In genomic region chr7:26329520-26330269, GRCh38 we compare ENCODE assay signal across 11 cellular contexts. TPM values are rescaled to one million over a fixed set of nuclear protein-coding genes. Genes with fewer than 3 reads are reported as not detected.
DNase-seq lines count a peak whose midpoint lies in the region; ATAC-seq and TF ChIP-seq lines count a peak whose summit lies in the region.
"Had no signal": no experiment of that assay in that cellular context is flagged by ENCODE, and none has a peak within 500 bp of the region (broad histone marks: within the 10 kb centered on the region; RNA-seq: fewer than 3 reads in every experiment).

No MANE protein-coding gene starts in this region.

- ATAC-seq in GM18511 (IDR thresholded peaks at IDR 0.05; ENCODE audit: unreplicated experiment) (peak; percentile 75), HG03354 (IDR thresholded peaks at IDR 0.05; ENCODE audit: poor library complexity, severe bottlenecking, unreplicated experiment) (peak; percentile 46), GM21515 (IDR thresholded peaks at IDR 0.05; ENCODE audit: unreplicated experiment) (no peak), HG02970 (IDR thresholded peaks at IDR 0.05; ENCODE audit: low FRiP score, unreplicated experiment) (no peak)

- no peaks in the 10 kb centered on the region for H3K9me3 ChIP-seq in MM.1S (replicated peaks; ENCODE audit: insufficient read depth, low read length)

- H2AFZ ChIP-seq in MM.1S (ENCODE audit: low read length): no peak overlapping the region

- H3K4me1 ChIP-seq in MM.1S (ENCODE audit: low read length): no peaks in the 10 kb centered on the region

- H3K9me3 Mint-ChIP-seq in endothelial cell (ENCODE audit: unreplicated experiment): no peaks in the 10 kb centered on the region

- peaks cover 12% of the 10 kb centered on the region for H3K4me1 Mint-ChIP-seq in endothelial cell (ENCODE audit: unreplicated experiment)

- no peak overlapping the region for H3K4me2 ChIP-seq in MM.1S (ENCODE audit: low read depth, low read length)

- no peak overlapping the region for H3K27ac Mint-ChIP-seq in endothelial cell (ENCODE audit: unreplicated experiment)

- H3K27ac ChIP-seq in angular gyrus (ENCODE audit: low read depth, low read length): peak overlapping the region; percentile 38
- no peak overlapping the region for H3K27ac ChIP-seq in MM.1S (ENCODE audit: low read length)

- no peaks in the 10 kb centered on the region for H3K79me2 ChIP-seq in MM.1S (ENCODE audit: low read length)

- peaks cover 8% of the 10 kb centered on the region for H3K27me3 Mint-ChIP-seq in endothelial cell (ENCODE audit: unreplicated experiment)

- no peak overlapping the region for H3K4me3 Mint-ChIP-seq in endothelial cell (ENCODE audit: unreplicated experiment)

- peaks cover 10% of the 10 kb centered on the region for H3K27me3 ChIP-seq in MM.1S (replicated peaks; ENCODE audit: insufficient read depth, low read length)

- no peak overlapping the region for H3K9ac ChIP-seq in MM.1S (ENCODE audit: low read length)

- no peaks in the 10 kb centered on the region for H3K36me3 ChIP-seq in MM.1S (replicated peaks; ENCODE audit: insufficient read depth, low read length)

- H4K20me1 ChIP-seq in MM.1S (ENCODE audit: insufficient read depth, low read length): no peaks in the 10 kb centered on the region

- DNase-seq in posterior vena cava (ENCODE audit: low spot score) (peak; percentile 81), MM.1S (no peak), endothelial cell (ENCODE audit: low spot score) (no peak)
- DNase-seq: DND-41, foreskin melanocyte, NCI-H1105 treated with DMSO at 0.1 percent for 48 hours had no signal

- TF ChIP-seq CTCF in MM.1S (IDR thresholded peaks at IDR 0.05; ENCODE audit: low read length) (no peak), endothelial cell (IDR thresholded peaks at IDR 0.05; ENCODE audit: unreplicated experiment) (no peak)

- no peaks in the 10 kb centered on the region for H3K9me2 ChIP-seq in MM.1S (replicated peaks; ENCODE audit: insufficient read depth, low read length)

- no peak overlapping the region for H3K4me3 ChIP-seq in MM.1S (ENCODE audit: low read length)

- H3F3A ChIP-seq in MM.1S (ENCODE audit: insufficient read depth, low read length): no peaks in the 10 kb centered on the region

- peaks cover 10% of the 10 kb centered on the region for H3K36me3 Mint-ChIP-seq in endothelial cell (ENCODE audit: low read depth, unreplicated experiment)

- intact Hi-C loops in posterior vena cava (cut with DNase I): no loop called here

RNA-seq across cellular contexts. Expression of gene SNX10, which starts 38.0 kb away (rescaled TPM):
- total RNA-seq in posterior vena cava (1 to 10 TPM; 4.0 to 6.5 TPM), endothelial cell (ENCODE audit: unreplicated experiment) (13.8 TPM)

Comparison
In these comparisons a context has a peak if more than half of its experiments do, and no peak if none do; other contexts are left out.
1. ATAC-seq: peak in GM18511 (single experiment) and HG03354 (single experiment); none in GM21515 (single experiment) and HG02970 (single experiment).